ENCODE assay signal across 1 cellular context in genomic region chr6:45933855-45934254, GRCh38.
TF ChIP-seq lines count a peak whose summit lies in the region.

No MANE protein-coding gene starts in this region.

TF ChIP-seq in IMR-90, 13 proteins besides CTCF, POLR2A, EP300 and RAD21:
- TF ChIP-seq FOS (IDR thresholded peaks at IDR 0.05; ENCODE audit: low read depth, low read length) (no peak), BHLHE40 (IDR thresholded peaks at IDR 0.05; ENCODE audit: low read depth, low read length) (no peak), RFX5 (IDR thresholded peaks at IDR 0.05; ENCODE audit: low read depth, low read length) (no peak), CHD1 (IDR thresholded peaks at IDR 0.05; ENCODE audit: low read depth, low read length) (no peak), RCOR1 (IDR thresholded peaks at IDR 0.05; ENCODE audit: insufficient replicate concordance, low read length) (no peak), MAFK (IDR thresholded peaks at IDR 0.05; ENCODE audit: low read depth, low read length) (no peak), NFE2L2 (IDR thresholded peaks at IDR 0.05; ENCODE audit: low read depth, low read length) (no peak), CEBPB (IDR thresholded peaks at IDR 0.05; ENCODE audit: low read depth, low read length) (no peak)
- TF ChIP-seq, protein P1, sequence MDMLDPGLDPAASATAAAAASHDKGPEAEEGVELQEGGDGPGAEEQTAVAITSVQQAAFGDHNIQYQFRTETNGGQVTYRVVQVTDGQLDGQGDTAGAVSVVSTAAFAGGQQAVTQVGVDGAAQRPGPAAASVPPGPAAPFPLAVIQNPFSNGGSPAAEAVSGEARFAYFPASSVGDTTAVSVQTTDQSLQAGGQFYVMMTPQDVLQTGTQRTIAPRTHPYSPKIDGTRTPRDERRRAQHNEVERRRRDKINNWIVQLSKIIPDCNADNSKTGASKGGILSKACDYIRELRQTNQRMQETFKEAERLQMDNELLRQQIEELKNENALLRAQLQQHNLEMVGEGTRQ (IDR thresholded peaks at IDR 0.05; ENCODE audit: low read depth, low read length), result no peak
